ENCODE assay signal across 8 cellular contexts in the genomic region with DNA sequence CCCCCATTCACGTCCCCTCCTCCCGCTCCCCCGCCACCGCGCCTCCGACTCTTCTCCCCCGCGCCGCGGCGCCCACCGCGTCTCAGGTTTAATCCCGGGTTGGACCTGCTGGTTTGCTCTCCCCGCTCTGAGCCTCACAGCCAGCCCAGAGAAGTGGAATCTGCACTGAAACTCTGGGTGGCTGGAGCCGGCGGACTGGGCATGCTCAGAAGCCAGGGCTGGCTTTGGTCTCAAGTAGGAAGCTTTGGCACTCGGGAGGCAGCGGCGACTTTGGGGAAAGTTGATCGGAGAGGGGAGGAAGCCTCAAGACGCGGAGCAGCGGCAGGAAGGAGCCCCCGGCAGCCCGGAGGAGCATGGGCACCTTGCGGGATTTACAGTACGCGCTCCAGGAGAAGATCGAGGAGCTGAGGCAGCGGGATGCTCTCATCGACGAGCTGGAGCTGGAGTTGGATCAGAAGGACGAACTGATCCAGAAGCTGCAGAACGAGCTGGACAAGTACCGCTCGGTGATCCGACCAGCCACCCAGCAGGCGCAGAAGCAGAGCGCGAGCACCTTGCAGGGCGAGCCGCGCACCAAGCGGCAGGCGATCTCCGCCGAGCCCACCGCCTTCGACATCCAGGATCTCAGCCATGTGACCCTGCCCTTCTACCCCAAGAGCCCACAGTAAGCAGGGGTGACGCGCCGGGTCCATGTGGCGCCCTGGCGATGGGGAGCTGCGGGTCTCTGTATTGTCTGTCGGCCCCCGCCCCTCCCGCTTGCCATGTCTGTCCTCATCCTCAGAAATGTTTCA. TPM values are rescaled to one million over a fixed set of nuclear protein-coding genes. Genes with fewer than 3 reads are reported as not detected.
DNase-seq lines count a peak whose midpoint lies in the region; ATAC-seq and TF ChIP-seq lines count a peak whose summit lies in the region.

A gene (plus strand): TSS at position 250 of the 791 bp plus-strand sequence.

- H3K27me3 ChIP-seq in MG63: no peaks in the 10 kb centered on the region

- POLR2A ChIA-PET in GM10248 (lab: Yijun Ruan, JAX): no interaction called here

- peaks cover 10% of the 10 kb centered on the region for H3K4me1 Mint-ChIP-seq in activated naive CD8-positive, alpha-beta T cell treated with anti-CD3 and anti-CD28 coated beads, Interleukin-2, amount 50 U/mL, for 24 hours
- H3K4me1 Mint-ChIP-seq in neural crest cell: peaks cover 15% of the 10 kb centered on the region

- TF ChIP-seq CTCF in GM10248 (IDR thresholded peaks at IDR 0.05; ENCODE audit: control extremely low read depth, extremely low read depth, low read depth, missing control alignments) (no peak), neural crest cell (conservative IDR thresholded peaks at IDR 0.05) (no peak)

- intact Hi-C loops in head of caudate nucleus (cut with DNase I): no loop called here

- peak; percentile 33 for ATAC-seq in activated naive CD8-positive, alpha-beta T cell treated with anti-CD3 and anti-CD28 coated beads, Interleukin-2, amount 50 U/mL, for 24 hours
- ATAC-seq in GM18858 (IDR thresholded peaks at IDR 0.05; ENCODE audit: unreplicated experiment) (no peak), GM18520 (IDR thresholded peaks at IDR 0.05; ENCODE audit: unreplicated experiment) (no peak)

- peak within 1 kb of the TSS; percentile 77 for H3K4me3 Mint-ChIP-seq in activated naive CD8-positive, alpha-beta T cell treated with anti-CD3 and anti-CD28 coated beads, Interleukin-2, amount 50 U/mL, for 24 hours
- peak within 1 kb of the TSS; percentile 93 for H3K4me3 Mint-ChIP-seq in neural crest cell

- H3K36me3 Mint-ChIP-seq in activated naive CD8-positive, alpha-beta T cell treated with anti-CD3 and anti-CD28 coated beads, Interleukin-2, amount 50 U/mL, for 24 hours (ENCODE audit: low read depth): no peaks in the 10 kb centered on the region
- H3K36me3 Mint-ChIP-seq in neural crest cell (ENCODE audit: low read depth): no peaks in the 10 kb centered on the region

- DNase-seq in GM10248 (ENCODE audit: extremely low spot score) (peak; percentile 16), MG63 (peak; percentile 83), head of caudate nucleus (peak; percentile 19 to 81 (median 62)), neural crest cell (ENCODE audit: low read depth, low spot score) (peak; percentile 68)
- peak; percentile 6 for DNase-seq in activated naive CD8-positive, alpha-beta T cell treated with anti-CD3 and anti-CD28 coated beads, Interleukin-2, amount 50 U/mL, for 24 hours
- DNase-seq in stimulated activated naive CD4-positive, alpha-beta T cell treated with Interleukin-2 at 50 U/mL for 16 hours (lab: John Stamatoyannopoulos, UW): no peak

- H3K9me3 Mint-ChIP-seq in activated naive CD8-positive, alpha-beta T cell treated with anti-CD3 and anti-CD28 coated beads, Interleukin-2, amount 50 U/mL, for 24 hours: no peaks in the 10 kb centered on the region
- H3K9me3 Mint-ChIP-seq in neural crest cell: no peaks in the 10 kb centered on the region

- peak within 1 kb of the TSS; percentile 74 for H3K4me3 ChIP-seq in MG63

- CTCF ChIA-PET in GM10248 (lab: Yijun Ruan, JAX): interaction anchor here (1.0 kb wide), 1 partner anchor 9 kb away, joined by 3 read pairs; no protein-coding TSS in a partner anchor

- H3K27me3 Mint-ChIP-seq in activated naive CD8-positive, alpha-beta T cell treated with anti-CD3 and anti-CD28 coated beads, Interleukin-2, amount 50 U/mL, for 24 hours: peaks cover 50% of the 10 kb centered on the region
- peaks cover 51% of the 10 kb centered on the region for H3K27me3 Mint-ChIP-seq in neural crest cell (ENCODE audit: low read depth)

- H3K27ac Mint-ChIP-seq in activated naive CD8-positive, alpha-beta T cell treated with anti-CD3 and anti-CD28 coated beads, Interleukin-2, amount 50 U/mL, for 24 hours: no peak within 1 kb of the TSS
- H3K27ac Mint-ChIP-seq in neural crest cell (ENCODE audit: unreplicated experiment): peak within 1 kb of the TSS; percentile 31

- no peaks in the 10 kb centered on the region for H3K36me3 ChIP-seq in MG63

- H3K9me3 ChIP-seq in MG63: no peaks in the 10 kb centered on the region

RNA-seq across cellular contexts. Expression of the gene that starts here (rescaled TPM):
- total RNA-seq in MG63 (2014; rRNA removed; shearing (Covaris generic); ENCODE audit: low replicate concordance): 3.9 and 5.9 TPM in 2 replicates
- 4.4 and 4.5 TPM in 2 replicates for total RNA-seq in neural crest cell
